8 cellular contexts compared by ENCODE assay signal in the genomic region with DNA sequence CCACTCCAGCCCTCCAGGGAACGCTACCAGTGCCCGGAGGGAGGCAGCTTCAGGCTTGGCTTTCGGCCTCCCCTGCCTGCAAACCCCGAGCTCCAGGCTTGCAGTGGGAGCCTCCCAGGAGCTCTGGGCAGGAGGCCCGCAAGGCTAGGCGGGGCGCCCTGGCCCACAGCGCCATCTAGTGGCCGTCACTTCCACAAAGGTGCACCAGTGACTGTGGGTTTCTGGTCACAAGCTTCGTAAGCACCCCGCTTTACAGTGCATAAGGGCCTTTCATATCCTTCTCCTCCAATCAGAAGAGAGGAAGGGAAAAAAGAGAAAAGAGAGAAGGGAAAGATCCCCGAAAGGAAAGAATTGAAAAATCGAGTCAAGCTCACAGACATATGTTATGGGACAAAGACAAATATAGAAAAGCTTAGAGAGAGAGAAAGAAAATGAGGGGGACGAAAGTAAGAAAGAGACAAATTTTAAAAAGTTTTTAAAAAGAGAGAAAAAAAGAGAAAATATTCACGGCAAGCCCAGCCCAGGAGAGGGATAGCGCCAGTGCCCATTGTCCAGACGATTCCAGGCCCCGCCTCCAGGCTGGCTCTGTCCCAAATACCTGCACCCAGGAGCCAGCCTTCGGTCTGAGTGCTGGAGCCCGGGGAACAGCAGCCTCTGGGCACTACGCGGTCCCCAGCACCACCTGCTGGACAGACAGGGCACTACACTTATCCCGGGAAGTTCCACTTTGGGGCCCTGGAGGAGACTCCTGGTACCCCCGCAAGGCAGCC.
DNase-seq lines count a peak whose midpoint lies in the region; ATAC-seq and TF ChIP-seq lines count a peak whose summit lies in the region.

No MANE protein-coding gene starts in this region.

- intact Hi-C loops in activated T-helper 1 cell treated with anti-CD3 and anti-CD28 coated beads, Interleukin-12 subunit alpha, Interleukin-12 subunit beta, Interleukin-2, Interleukin-4 antibody, amounts not matched to agents 30 ng/mL and 10 ng/mL and 1 ng/mL, durations not matched to agents 14 hours and 24 hours and 36 hours (cut with micrococcal nuclease), result loop anchor here (1.0 to 5.0 kb wide), 4 partner anchors 895 to 1423 kb away; no protein-coding TSS in a partner anchor
- intact Hi-C loops in naive thymus-derived CD4-positive, alpha-beta T cell (cut with micrococcal nuclease), result loop anchor here (1.0 to 10.0 kb wide), 8 partner anchors 834 to 1866 kb away; partner anchors contain the start of gene SULF2 (in 1 of the 2)

- ATAC-seq in naive thymus-derived CD4-positive, alpha-beta T cell, result peak; percentile 90
- no peak for ATAC-seq in HG03159 (IDR thresholded peaks at IDR 0.05; ENCODE audit: unreplicated experiment)

- peak; percentile 96 for TF ChIP-seq CTCF in GM12875 (IDR thresholded peaks at IDR 0.05; ENCODE audit: borderline replicate concordance, insufficient read depth, low read depth, low read length)
- peak; percentile 88 for TF ChIP-seq CTCF in fibroblast of pulmonary artery (IDR thresholded peaks at IDR 0.05; ENCODE audit: low read length, missing control alignments)

- H3K36me3 Mint-ChIP-seq in activated T-helper 1 cell treated with anti-CD3 and anti-CD28 coated beads, Interleukin-12 subunit alpha, Interleukin-12 subunit beta, Interleukin-2, Interleukin-4 antibody, amounts not matched to agents 30 ng/mL and 10 ng/mL and 1 ng/mL, durations not matched to agents 14 hours and 24 hours and 36 hours (ENCODE audit: low read depth), result peaks cover 6% of the 10 kb centered on the region
- H3K36me3 Mint-ChIP-seq in naive thymus-derived CD4-positive, alpha-beta T cell, result peaks cover 0 to 3% (median 0%) of the 10 kb centered on the region in 5 donors

- H3K4me3 ChIP-seq in GM12875 (ENCODE audit: low read depth, low read length) (no peak overlapping the region), fibroblast of pulmonary artery (replicated peaks; ENCODE audit: low read depth, low read length) (peak overlapping the region; percentile 48)
- H3K4me3 ChIP-seq in naive thymus-derived CD4-positive, alpha-beta T cell (ENCODE audit: low read length), result peak overlapping the region; percentile 38

- peaks cover 5% of the 10 kb centered on the region for H3K4me1 Mint-ChIP-seq in activated T-helper 1 cell treated with anti-CD3 and anti-CD28 coated beads, Interleukin-12 subunit alpha, Interleukin-12 subunit beta, Interleukin-2, Interleukin-4 antibody, amounts not matched to agents 30 ng/mL and 10 ng/mL and 1 ng/mL, durations not matched to agents 14 hours and 24 hours and 36 hours (ENCODE audit: low read depth)
- H3K4me1 Mint-ChIP-seq in naive thymus-derived CD4-positive, alpha-beta T cell, result peaks cover 5 to 16% (median 7%) of the 10 kb centered on the region in 7 donors

- H3K9me3 Mint-ChIP-seq in activated T-helper 1 cell treated with anti-CD3 and anti-CD28 coated beads, Interleukin-12 subunit alpha, Interleukin-12 subunit beta, Interleukin-2, Interleukin-4 antibody, amounts not matched to agents 30 ng/mL and 10 ng/mL and 1 ng/mL, durations not matched to agents 14 hours and 24 hours and 36 hours, result no peaks in the 10 kb centered on the region
- peaks cover 0 to 2% (median 0%) of the 10 kb centered on the region in 11 donors for H3K9me3 Mint-ChIP-seq in naive thymus-derived CD4-positive, alpha-beta T cell

- no peak overlapping the region for H3K27ac ChIP-seq in naive thymus-derived CD4-positive, alpha-beta T cell (ENCODE audit: low read depth, low read length)

- POLR2A ChIA-PET in naive thymus-derived CD4-positive, alpha-beta T cell (lab: Charles Lee), result no interaction called here

- CTCF ChIA-PET in naive thymus-derived CD4-positive, alpha-beta T cell (lab: Charles Lee), result interaction anchor here (0.6 to 7.7 kb wide), 16 partner anchors 9 to 1591 kb away, joined by 3 to 66 read pairs (median 4); no protein-coding TSS in a partner anchor

- DNase-seq in Kasumi-1 (lab: John Stamatoyannopoulos, UW) (peak; percentile 67 to 80), RKO (ENCODE audit: low spot score) (peak; percentile 84), fibroblast of pulmonary artery (ENCODE audit: low read depth) (peak; percentile 90)
- peak; percentile 56 for DNase-seq in activated T-helper 1 cell treated with anti-CD3 and anti-CD28 coated beads, Interleukin-12 subunit alpha, Interleukin-12 subunit beta, Interleukin-2, Interleukin-4 antibody, amounts not matched to agents 30 ng/mL and 10 ng/mL and 1 ng/mL, durations not matched to agents 14 hours and 24 hours and 36 hours (ENCODE audit: low spot score)
- peak; percentile 41 to 78 (median 59) for DNase-seq in naive thymus-derived CD4-positive, alpha-beta T cell
- DNase-seq in stimulated activated CD8-positive, alpha-beta memory T cell treated with anti-CD3 and anti-CD28 coated beads, Interleukin-7, amount 100 ng/mL, for 48 hours (ENCODE audit: extremely low read depth in 1 of 2, low read depth in 1 of 2), result peak; percentile 47 to 49

- H3K27ac Mint-ChIP-seq in activated T-helper 1 cell treated with anti-CD3 and anti-CD28 coated beads, Interleukin-12 subunit alpha, Interleukin-12 subunit beta, Interleukin-2, Interleukin-4 antibody, amounts not matched to agents 30 ng/mL and 10 ng/mL and 1 ng/mL, durations not matched to agents 14 hours and 24 hours and 36 hours, result peak overlapping the region; percentile 13
- H3K27ac Mint-ChIP-seq in naive thymus-derived CD4-positive, alpha-beta T cell, result peak overlapping the region in 3 of 9 donors; percentile 47 to 78 (median 51)

- peaks cover 7 to 11% of the 10 kb centered on the region in 2 donors for H3K4me1 ChIP-seq in naive thymus-derived CD4-positive, alpha-beta T cell (ENCODE audit: control insufficient read depth in 2 of 2, insufficient read depth in 2 of 2, low read length in 2 of 2)

- H3K4me3 Mint-ChIP-seq in activated T-helper 1 cell treated with anti-CD3 and anti-CD28 coated beads, Interleukin-12 subunit alpha, Interleukin-12 subunit beta, Interleukin-2, Interleukin-4 antibody, amounts not matched to agents 30 ng/mL and 10 ng/mL and 1 ng/mL, durations not matched to agents 14 hours and 24 hours and 36 hours, result peak overlapping the region; percentile 30
- H3K4me3 Mint-ChIP-seq in naive thymus-derived CD4-positive, alpha-beta T cell, result peak overlapping the region; percentile 64 to 86 (median 76)

- no peaks in the 10 kb centered on the region for H3K36me3 ChIP-seq in naive thymus-derived CD4-positive, alpha-beta T cell (ENCODE audit: control insufficient read depth in 2 of 3, insufficient read depth in 3 of 3, low read length in 3 of 3)

- no peaks in the 10 kb centered on the region for H3K9me3 ChIP-seq in naive thymus-derived CD4-positive, alpha-beta T cell (ENCODE audit: control insufficient read depth in 2 of 3, low read length in 3 of 3)

- no peaks in the 10 kb centered on the region for H3K27me3 ChIP-seq in naive thymus-derived CD4-positive, alpha-beta T cell (ENCODE audit: control insufficient read depth in 2 of 2, insufficient read depth in 2 of 2, low read length in 2 of 2)

- no peaks in the 10 kb centered on the region for H3K27me3 Mint-ChIP-seq in activated T-helper 1 cell treated with anti-CD3 and anti-CD28 coated beads, Interleukin-12 subunit alpha, Interleukin-12 subunit beta, Interleukin-2, Interleukin-4 antibody, amounts not matched to agents 30 ng/mL and 10 ng/mL and 1 ng/mL, durations not matched to agents 14 hours and 24 hours and 36 hours (ENCODE audit: insufficient read depth)
- no peaks in the 10 kb centered on the region for H3K27me3 Mint-ChIP-seq in naive thymus-derived CD4-positive, alpha-beta T cell
